ENCODE assay signal across 15 cellular contexts in genomic region chr5:173310296-173310769, GRCh38. TPM values are rescaled to one million over a fixed set of nuclear protein-coding genes. Genes with fewer than 3 reads are reported as not detected.
DNase-seq lines count a peak whose midpoint lies in the region; ATAC-seq and TF ChIP-seq lines count a peak whose summit lies in the region.
"Had no signal": no experiment of that assay in that cellular context is flagged by ENCODE, and none has a peak within 500 bp of the region (broad histone marks: within the 10 kb centered on the region; RNA-seq: fewer than 3 reads in every experiment).

No MANE protein-coding gene starts in this region.

- intact Hi-C loops in esophagus squamous epithelium (cut with DNase I) (no loop called here), transverse colon (cut with DNase I; ENCODE audit: low total_unique reads) (no loop called here)

- ATAC-seq in HG03457 (IDR thresholded peaks at IDR 0.05; ENCODE audit: unreplicated experiment), result no peak
- ATAC-seq: activated T-cell treated with anti-CD3 and anti-CD28 coated beads, Interleukin-2, amount 50 U/mL, for 4 hours; stimulated activated naive CD8-positive, alpha-beta T cell treated with anti-CD3 and anti-CD28 coated beads, Interleukin-15, Interleukin-2, amounts not matched to agents 100 U/mL and 50 U/mL, for 24 hours had no signal

- H3K4ac ChIP-seq in neuronal stem cell (ENCODE audit: low read length), result no peak overlapping the region

- H3K79me2 ChIP-seq in Karpas-422 (ENCODE audit: low read length), result no peaks in the 10 kb centered on the region

- no peak for TF ChIP-seq POLR2A in esophagus squamous epithelium (IDR thresholded peaks at IDR 0.05)
- TF ChIP-seq POLR2A in transverse colon (IDR thresholded peaks at IDR 0.05), result no peak

- no peak overlapping the region for H2BK5ac ChIP-seq in neuronal stem cell (ENCODE audit: low read length)

- peaks cover 0 to 11% (median 8%) of the 10 kb centered on the region in 3 donors for H3K9me3 ChIP-seq in esophagus squamous epithelium
- peaks cover 7 to 9% of the 10 kb centered on the region in 2 donors for H3K9me3 ChIP-seq in neuronal stem cell (replicated peaks in 1 of 2; ENCODE audit: control insufficient read depth in 2 of 2, insufficient read depth in 1 of 2, low read depth in 1 of 2, low read length in 2 of 2)
- H3K9me3 ChIP-seq in transverse colon, result peaks cover 5 to 7% of the 10 kb centered on the region in 2 donors
- H3K9me3 ChIP-seq in Karpas-422 (ENCODE audit: low read length), result no peaks in the 10 kb centered on the region
- H3K9me3 ChIP-seq: gastrocnemius medialis had no signal

- peak overlapping the region; percentile 12 for H2AK5ac ChIP-seq in neuronal stem cell (ENCODE audit: low read depth, low read length)

- TF ChIP-seq EP300 in transverse colon (IDR thresholded peaks at IDR 0.05; ENCODE audit: low read depth), result no peak

- no peak overlapping the region for H2BK12ac ChIP-seq in neuronal stem cell (ENCODE audit: low read length)

- CTCF ChIA-PET in RWPE1 (lab: Yijun Ruan, JAX), result no interaction called here

- peak overlapping the region; percentile 38 for H3K27ac ChIP-seq in RWPE1
- H3K27ac ChIP-seq in esophagus squamous epithelium, result peak overlapping the region in 3 of 4 donors; percentile 29 to 71 (median 48)
- H3K27ac ChIP-seq in neuronal stem cell (replicated peaks; ENCODE audit: low read length), result no peak overlapping the region
- H3K27ac ChIP-seq in transverse colon, result peak overlapping the region; percentile 2 to 68 (median 50)
- no peak overlapping the region for H3K27ac ChIP-seq in Karpas-422 (ENCODE audit: low read length)

- H3K36me3 ChIP-seq in esophagus squamous epithelium, result no peaks in the 10 kb centered on the region
- no peaks in the 10 kb centered on the region for H3K36me3 ChIP-seq in neuronal stem cell (replicated peaks in 1 of 2; ENCODE audit: control insufficient read depth in 2 of 2, insufficient read depth in 2 of 2, low read length in 2 of 2)
- no peaks in the 10 kb centered on the region for H3K36me3 ChIP-seq in transverse colon
- H3K36me3 ChIP-seq in Karpas-422 (ENCODE audit: insufficient read depth, low read length), result no peaks in the 10 kb centered on the region
- H3K36me3 ChIP-seq: gastrocnemius medialis had no signal

- no peak overlapping the region for H3K14ac ChIP-seq in neuronal stem cell (ENCODE audit: low read length)

- H3K9me2 ChIP-seq in Karpas-422 (replicated peaks; ENCODE audit: insufficient read depth, low read length), result no peaks in the 10 kb centered on the region

- no peak overlapping the region for H2BK120ac ChIP-seq in neuronal stem cell (ENCODE audit: low read depth, low read length)

- H3K27me3 ChIP-seq in esophagus squamous epithelium (peaks cover 0 to 15% (median 0%) of the 10 kb centered on the region in 4 donors), neuronal stem cell (ENCODE audit: control insufficient read depth in 3 of 3, insufficient read depth in 3 of 3, low read depth in 1 of 3, low read length in 3 of 3) (peaks cover 0 to 7% (median 0%) of the 10 kb centered on the region in 3 experiments), transverse colon (peaks cover 21% of the 10 kb centered on the region), Karpas-422 (ENCODE audit: low read length) (no peaks in the 10 kb centered on the region)
- H3K27me3 ChIP-seq: gastrocnemius medialis had no signal

- H3K4me2 ChIP-seq in neuronal stem cell (ENCODE audit: insufficient read depth, low read length, poor library complexity, severe bottlenecking) (no peak overlapping the region), Karpas-422 (ENCODE audit: low read depth, low read length, poor library complexity, severe bottlenecking) (no peak overlapping the region)

- H3K9ac ChIP-seq in neuronal stem cell (ENCODE audit: low read depth, low read length, poor library complexity), result no peak overlapping the region
- no peak overlapping the region for H3K9ac ChIP-seq in Karpas-422 (ENCODE audit: low read length)

- in situ Hi-C loops in transverse colon (cut with MboI; ENCODE audit: low pct_ligation_motif_present in 1 of 4, low pct_unique_long_range_greater_than_20kb in 1 of 4, low sequenced_read_pairs in 3 of 4), result loop anchor here in 1 of 4 donors (25.0 kb wide), 1 partner anchor 252 kb away; no protein-coding TSS in a partner anchor

- no peak overlapping the region for H3K23ac ChIP-seq in neuronal stem cell (ENCODE audit: low read depth, low read length, poor library complexity)

- 55 to 59% methylated on average over 3 to 4 of the region's 6 CpGs for WGBS in esophagus squamous epithelium, 2 donors
- WGBS in neuronal stem cell (ENCODE audit: extremely low coverage in 2 of 2, insufficient read length in 2 of 2, insufficient replicate concordance in 1 of 2), 2 donors, result no CpG with 5 or more reads among the region's 6 CpGs
- 70 to 80% methylated on average over 1 to 6 of the region's 6 CpGs for WGBS in transverse colon (ENCODE audit: low coverage in 1 of 2), 2 donors

- H3K4me3 ChIP-seq in esophagus squamous epithelium (no peak overlapping the region), neuronal stem cell (ENCODE audit: low read length in 2 of 2) (no peak overlapping the region), transverse colon (no peak overlapping the region), Karpas-422 (ENCODE audit: low read length) (no peak overlapping the region)
- H3K4me3 ChIP-seq: gastrocnemius medialis had no signal

- H2AFZ ChIP-seq in neuronal stem cell (ENCODE audit: low read length), result no peak overlapping the region
- no peak overlapping the region for H2AFZ ChIP-seq in Karpas-422 (ENCODE audit: low read length)

- H3K4me1 ChIP-seq in esophagus squamous epithelium, result peaks cover 12 to 25% (median 16%) of the 10 kb centered on the region in 3 donors
- H3K4me1 ChIP-seq in neuronal stem cell (ENCODE audit: control insufficient read depth in 2 of 2, insufficient read depth in 1 of 2, low read depth in 1 of 2, low read length in 2 of 2), result peaks cover 9 to 10% of the 10 kb centered on the region in 2 donors
- peaks cover 0 to 15% (median 3%) of the 10 kb centered on the region in 4 donors for H3K4me1 ChIP-seq in transverse colon
- H3K4me1 ChIP-seq in Karpas-422 (ENCODE audit: low read length), result no peaks in the 10 kb centered on the region

- H3K79me1 ChIP-seq in neuronal stem cell (ENCODE audit: low read depth, low read length), result no peaks in the 10 kb centered on the region

- no peak overlapping the region for H4K8ac ChIP-seq in neuronal stem cell (ENCODE audit: low read depth, low read length)

- no peak overlapping the region for H3K18ac ChIP-seq in neuronal stem cell (ENCODE audit: low read length)

- no peaks in the 10 kb centered on the region for H4K20me1 ChIP-seq in Karpas-422 (ENCODE audit: insufficient read depth, low read depth, low read length)

- H2BK15ac ChIP-seq in neuronal stem cell (ENCODE audit: low read length), result no peak overlapping the region

- TF ChIP-seq CTCF in RWPE1 (conservative IDR thresholded peaks at IDR 0.05; ENCODE audit: low read depth) (no peak), esophagus squamous epithelium (IDR thresholded peaks at IDR 0.05) (no peak), transverse colon (IDR thresholded peaks at IDR 0.05) (no peak)

- DNase-seq in RWPE1 (ENCODE audit: low spot score) (no peak), esophagus squamous epithelium (lab: John Stamatoyannopoulos, UW) (no peak), neuronal stem cell (ENCODE audit: low spot score) (no peak), transverse colon (no peak), SIG-M5 treated with dmso at 0.1 percent for 504 hours (lab: John Stamatoyannopoulos, UW; ENCODE audit: unreplicated experiment) (no peak), Karpas-422 (no peak)
- DNase-seq: activated CD4-positive, alpha-beta T cell treated with anti-CD3 and anti-CD28 coated beads, Interleukin-2, amount 50 U/mL, for 48 hours; activated naive CD8-positive, alpha-beta T cell treated with anti-CD3 and anti-CD28 coated beads for 36 hours; activated T-cell treated with anti-CD3 and anti-CD28 coated beads, Interleukin-2, amount 50 U/mL, for 4 hours; gastrocnemius medialis; KG1; NCI-H1417; NCI-H226; stimulated activated naive CD8-positive, alpha-beta T cell treated with anti-CD3 and anti-CD28 coated beads, Interleukin-15, Interleukin-2, amounts not matched to agents 100 U/mL and 50 U/mL, for 24 hours had no signal

- POLR2A ChIA-PET in RWPE1 (lab: Yijun Ruan, JAX; ENCODE audit: low non-redundant PET), result no interaction called here

- H4K91ac ChIP-seq in neuronal stem cell (ENCODE audit: low read depth, low read length, poor library complexity), result no peak overlapping the region

RNA-seq across cellular contexts. Expression of gene STC2, which starts 17.9 kb away (rescaled TPM):
- total RNA-seq in esophagus squamous epithelium (10 to 100 TPM in 1 of 4 donors, 1 to 10 TPM in 2, under 1 TPM in 1; 0.64 to 26.1 (median 1.9) TPM), transverse colon (1 to 10 TPM; 1.5 to 8.1 (median 2.0) TPM)
- 5.7 TPM for polyA plus RNA-seq in neuronal stem cell (2013, experiment 1 of 2)
- polyA plus RNA-seq in neuronal stem cell (2013, experiment 2 of 2), result 6.0 TPM
- total RNA-seq in Karpas-422 (2014; rRNA removed; shearing (Covaris generic); ENCODE audit: low replicate concordance), result not detected in 2 replicates

Comparison
In these comparisons a context has a peak if more than half of its experiments do, and no peak if none do; other contexts are left out.
1. H3K27ac ChIP-seq: peak in RWPE1 (single experiment), esophagus squamous epithelium (3 of 4) and transverse colon (4 of 4); none in neuronal stem cell (single experiment) and Karpas-422 (single experiment).